ENCODE assay signal across 9 cellular contexts in genomic region chr1:112708002-112708448, GRCh38. TPM values are rescaled to one million over a fixed set of nuclear protein-coding genes. Genes with fewer than 3 reads are reported as not detected.
DNase-seq lines count a peak whose midpoint lies in the region; ATAC-seq and TF ChIP-seq lines count a peak whose summit lies in the region.
"Had no signal": no experiment of that assay in that cellular context is flagged by ENCODE, and none has a peak within 500 bp of the region (broad histone marks: within the 10 kb centered on the region; RNA-seq: fewer than 3 reads in every experiment).

No MANE protein-coding gene starts in this region.

- H3K27me3 ChIP-seq in hepatocyte = no peaks in the 10 kb centered on the region

- peak overlapping the region; percentile 81 for H3K4me2 ChIP-seq in hepatocyte

- no peak overlapping the region for H3K4me3 ChIP-seq in hepatocyte
- H3K4me3 ChIP-seq: lung had no signal

- H4K20me1 ChIP-seq in hepatocyte (ENCODE audit: insufficient read depth, poor library complexity, severe bottlenecking) = peaks cover 3% of the 10 kb centered on the region

- H3K9me3 ChIP-seq in hepatocyte (ENCODE audit: low read depth) = no peaks in the 10 kb centered on the region

- DNase-seq in activated CD8-positive, alpha-beta memory T cell treated with anti-CD3 and anti-CD28 coated beads, Interleukin-2, amount 10 ng/mL, durations not matched to agents 7 days and 5 days = no peak
- no peak for DNase-seq in activated CD8-positive, alpha-beta memory T cell treated with anti-CD3 and anti-CD28 coated beads for 24 hours
- DNase-seq in hepatocyte (ENCODE audit: low spot score) = no peak
- no peak for DNase-seq in RKO (ENCODE audit: low spot score)
- no peak for DNase-seq in SW480 (ENCODE audit: low spot score)

- no peak for TF ChIP-seq CTCF in VCaP (conservative IDR thresholded peaks at IDR 0.05)
- TF ChIP-seq CTCF in hepatocyte (IDR thresholded peaks at IDR 0.05; ENCODE audit: poor library complexity) = no peak

- H3K4me3 Mint-ChIP-seq in activated CD8-positive, alpha-beta memory T cell treated with anti-CD3 and anti-CD28 coated beads, Interleukin-2, amount 10 ng/mL, durations not matched to agents 7 days and 5 days = peak overlapping the region; percentile 75
- peak overlapping the region; percentile 77 for H3K4me3 Mint-ChIP-seq in stimulated activated memory B cell treated with anti-CD40 and anti-IgM and Interleukin-4, amounts not matched to agents 10 μg/mL and 1 μg/mL and 100 μg/mL, for 72 hours

- peaks cover 5% of the 10 kb centered on the region for H3K36me3 Mint-ChIP-seq in activated CD8-positive, alpha-beta memory T cell treated with anti-CD3 and anti-CD28 coated beads, Interleukin-2, amount 10 ng/mL, durations not matched to agents 7 days and 5 days
- H3K36me3 Mint-ChIP-seq in stimulated activated memory B cell treated with anti-CD40 and anti-IgM and Interleukin-4, amounts not matched to agents 10 μg/mL and 1 μg/mL and 100 μg/mL, for 72 hours = no peaks in the 10 kb centered on the region

- no peaks in the 10 kb centered on the region for H3K9me2 ChIP-seq in hepatocyte (replicated peaks; ENCODE audit: insufficient read depth)

- H3K4me1 ChIP-seq in hepatocyte (ENCODE audit: insufficient read depth) = peaks cover 21% of the 10 kb centered on the region

- no peak overlapping the region for H3K27ac Mint-ChIP-seq in activated CD8-positive, alpha-beta memory T cell treated with anti-CD3 and anti-CD28 coated beads, Interleukin-2, amount 10 ng/mL, durations not matched to agents 7 days and 5 days
- peak overlapping the region; percentile 49 for H3K27ac Mint-ChIP-seq in stimulated activated memory B cell treated with anti-CD40 and anti-IgM and Interleukin-4, amounts not matched to agents 10 μg/mL and 1 μg/mL and 100 μg/mL, for 72 hours

- no peaks in the 10 kb centered on the region for H3K36me3 ChIP-seq in hepatocyte (replicated peaks; ENCODE audit: insufficient read depth, low read depth)

- H3K9me3 Mint-ChIP-seq in activated CD8-positive, alpha-beta memory T cell treated with anti-CD3 and anti-CD28 coated beads, Interleukin-2, amount 10 ng/mL, durations not matched to agents 7 days and 5 days (ENCODE audit: low read depth) = no peaks in the 10 kb centered on the region
- H3K9me3 Mint-ChIP-seq in stimulated activated memory B cell treated with anti-CD40 and anti-IgM and Interleukin-4, amounts not matched to agents 10 μg/mL and 1 μg/mL and 100 μg/mL, for 72 hours = no peaks in the 10 kb centered on the region

- no peak overlapping the region for H2AFZ ChIP-seq in hepatocyte

- peaks cover 37% of the 10 kb centered on the region for H3K4me1 Mint-ChIP-seq in activated CD8-positive, alpha-beta memory T cell treated with anti-CD3 and anti-CD28 coated beads, Interleukin-2, amount 10 ng/mL, durations not matched to agents 7 days and 5 days
- H3K4me1 Mint-ChIP-seq in stimulated activated memory B cell treated with anti-CD40 and anti-IgM and Interleukin-4, amounts not matched to agents 10 μg/mL and 1 μg/mL and 100 μg/mL, for 72 hours = peaks cover 51% of the 10 kb centered on the region

- WGBS in hepatocyte (ENCODE audit: low lambda C conversion rate, missing lambda C conversion rate) = 80% methylated on average over 6 of the region's 6 CpGs

- peaks cover 30% of the 10 kb centered on the region for H3K79me2 ChIP-seq in hepatocyte

- no peak for ATAC-seq in activated CD8-positive, alpha-beta memory T cell treated with anti-CD3 and anti-CD28 coated beads, Interleukin-2, amount 10 ng/mL, durations not matched to agents 7 days and 5 days
- no peak for ATAC-seq in stimulated activated memory B cell treated with anti-CD40 and anti-IgM and Interleukin-4, amounts not matched to agents 10 μg/mL and 1 μg/mL and 100 μg/mL, for 72 hours
- no peak for ATAC-seq in esophagus mucosa

- H3K27ac ChIP-seq in VCaP = peak overlapping the region; percentile 77
- H3K27ac ChIP-seq in hepatocyte = peak overlapping the region; percentile 97

- H3K27me3 Mint-ChIP-seq in activated CD8-positive, alpha-beta memory T cell treated with anti-CD3 and anti-CD28 coated beads, Interleukin-2, amount 10 ng/mL, durations not matched to agents 7 days and 5 days = peaks cover 36% of the 10 kb centered on the region
- no peaks in the 10 kb centered on the region for H3K27me3 Mint-ChIP-seq in stimulated activated memory B cell treated with anti-CD40 and anti-IgM and Interleukin-4, amounts not matched to agents 10 μg/mL and 1 μg/mL and 100 μg/mL, for 72 hours

- CTCF ChIA-PET in activated CD8-positive, alpha-beta memory T cell treated with anti-CD3 and anti-CD28 coated beads, Interleukin-2, amount 10 ng/mL, durations not matched to agents 7 days and 5 days (lab: Charles Lee) = interaction anchor here (0.6 to 4.2 kb wide), 17 partner anchors 8 to 339 kb away, joined by 3 to 37 read pairs (median 5); partner anchors contain the start of genes CTTNBP2NL, MOV10, PPM1J and ST7L

RNA-seq across cellular contexts. Expression of gene RHOC, which starts 1.1 kb away (rescaled TPM):
- 100 to 1,000 TPM; 105 to 130 TPM for total RNA-seq in activated CD8-positive, alpha-beta memory T cell treated with anti-CD3 and anti-CD28 coated beads, Interleukin-2, amount 10 ng/mL, durations not matched to agents 7 days and 5 days
- total RNA-seq in hepatocyte = 340 and 354 TPM in 2 replicates
- polyA plus RNA-seq in hepatocyte = 610 and 612 TPM in 2 replicates
- total RNA-seq in esophagus mucosa = 69.5 TPM

RNA-seq across cellular contexts. Expression of gene PPM1J, which starts 7.1 kb away (rescaled TPM):
- total RNA-seq in activated CD8-positive, alpha-beta memory T cell treated with anti-CD3 and anti-CD28 coated beads, Interleukin-2, amount 10 ng/mL, durations not matched to agents 7 days and 5 days = under 1 TPM in 1 of 2 experiments, not detected in 1; 0.26 TPM
- total RNA-seq in hepatocyte = 0.72 and 0.93 TPM in 2 replicates
- 1.8 and 1.9 TPM in 2 replicates for polyA plus RNA-seq in hepatocyte
- total RNA-seq in esophagus mucosa = 2.1 TPM

RNA-seq across cellular contexts. Expression of gene MOV10, which starts 33.6 kb away (rescaled TPM):
- total RNA-seq in activated CD8-positive, alpha-beta memory T cell treated with anti-CD3 and anti-CD28 coated beads, Interleukin-2, amount 10 ng/mL, durations not matched to agents 7 days and 5 days = 100 to 1,000 TPM; 112 to 171 TPM
- total RNA-seq in hepatocyte (87.7 and 98.2 TPM in 2 replicates), esophagus mucosa (50.2 TPM)
- 133 and 135 TPM in 2 replicates for polyA plus RNA-seq in hepatocyte
